ENCODE assay signal across 18 cellular contexts in genomic region chr5:156420665-156421064, GRCh38.
A peak's percentile ranks its signal among the peaks of the same experiment; 100 is the strongest.
DNase-seq lines count a peak whose midpoint lies in the region; ATAC-seq and TF ChIP-seq lines count a peak whose summit lies in the region.
"Had no signal": no experiment of that assay in that cellular context is flagged by ENCODE, and none has a peak within 500 bp of the region (broad histone marks: within the 10 kb centered on the region; RNA-seq: fewer than 3 reads in every experiment).

No MANE protein-coding gene starts in this region.

- ATAC-seq in psoas muscle = peak; percentile 36 to 78 (median 66)
- ATAC-seq: GM12878, K562 had no signal

- H3K27ac ChIP-seq in psoas muscle = peak overlapping the region; percentile 2
- H3K27ac ChIP-seq: BLaER1, HL-60 had no signal

- no peak overlapping the region for H3K4me3 ChIP-seq in AG10803 (ENCODE audit: low read length)
- H3K4me3 ChIP-seq in fibroblast of mammary gland (ENCODE audit: control insufficient read depth, low read depth, low read length) = no peak overlapping the region
- no peak overlapping the region for H3K4me3 ChIP-seq in psoas muscle
- H3K4me3 ChIP-seq: BLaER1, GM12878, K562 had no signal

- H3K9me3 Mint-ChIP-seq in nephron progenitor cell = no peaks in the 10 kb centered on the region
- H3K9me3 Mint-ChIP-seq: CD8-positive, alpha-beta memory T cell; H9 had no signal

- H3K36me3 Mint-ChIP-seq in nephron progenitor cell (ENCODE audit: low read depth) = no peaks in the 10 kb centered on the region
- H3K36me3 Mint-ChIP-seq: CD8-positive, alpha-beta memory T cell had no signal

- TF ChIP-seq CTCF in AG10803 (conservative IDR thresholded peaks at IDR 0.05; ENCODE audit: low read length) = no peak
- TF ChIP-seq CTCF in fibroblast of mammary gland (conservative IDR thresholded peaks at IDR 0.05; ENCODE audit: control insufficient read depth, insufficient read depth, low read depth, low read length) = no peak
- TF ChIP-seq CTCF in psoas muscle (IDR thresholded peaks at IDR 0.05) = no peak
- no peak for TF ChIP-seq CTCF in nephron progenitor cell (IDR thresholded peaks at IDR 0.05)

- WGBS in psoas muscle, 3 donors = 7 to 32% (median 12%) methylated on average over 1 of the region's 1 CpG

- H3K27me3 ChIP-seq in psoas muscle (ENCODE audit: insufficient read depth in 3 of 3, low read length in 2 of 3) = no peaks in the 10 kb centered on the region
- H3K27me3 ChIP-seq: BLaER1 had no signal

- intact Hi-C loops in psoas muscle (cut with DNase I) = no loop called here

- H3K27ac Mint-ChIP-seq in nephron progenitor cell = no peak overlapping the region
- H3K27ac Mint-ChIP-seq: CD8-positive, alpha-beta memory T cell; H9 had no signal

- no peaks in the 10 kb centered on the region for H3K27me3 Mint-ChIP-seq in nephron progenitor cell (ENCODE audit: low read depth, poor library complexity)

- no peak overlapping the region for H3K4me3 Mint-ChIP-seq in nephron progenitor cell
- H3K4me3 Mint-ChIP-seq: CD8-positive, alpha-beta memory T cell; H9 had no signal

- DNase-seq in AG10803 (ENCODE audit: low read depth) (peak; percentile 20), HCEC 1CT (peak; percentile 8), fibroblast of mammary gland (ENCODE audit: low read depth) (peak; percentile 43), psoas muscle (no peak), nephron progenitor cell (no peak), NCI-H2196 treated with DMSO at 0.1 percent for 48 hours (lab: John Stamatoyannopoulos, UW; ENCODE audit: unreplicated experiment) (no peak)
- no peak for DNase-seq in activated effector memory CD4-positive, alpha-beta T cell treated with anti-CD3 and anti-CD28 coated beads, Interleukin-2, amount 50 U/mL, for 16 hours
- DNase-seq: AML-193; Caco-2; CD8-positive, alpha-beta memory T cell; DND-41; GF-D8; GOT3; H9 had no signal

- H3K4me1 ChIP-seq in psoas muscle = peaks cover 31% of the 10 kb centered on the region
- H3K4me1 ChIP-seq: BLaER1, Caco-2 had no signal

- no peaks in the 10 kb centered on the region for H3K4me1 Mint-ChIP-seq in nephron progenitor cell
- H3K4me1 Mint-ChIP-seq: CD8-positive, alpha-beta memory T cell had no signal

- no peaks in the 10 kb centered on the region for H3K9me3 ChIP-seq in psoas muscle
- H3K9me3 ChIP-seq: BLaER1, Caco-2 had no signal

- H3K36me3 ChIP-seq in psoas muscle (ENCODE audit: insufficient read depth in 1 of 2, low read depth in 1 of 2) = no peaks in the 10 kb centered on the region
- H3K36me3 ChIP-seq: BLaER1 had no signal

Comparison
In these comparisons a context has a peak if more than half of its experiments do, and no peak if none do; other contexts are left out.
1. DNase-seq: peak in AG10803 (single experiment), HCEC 1CT (single experiment) and fibroblast of mammary gland (single experiment); none in psoas muscle (0 of 2), activated effector memory CD4-positive, alpha-beta T cell treated with anti-CD3 and anti-CD28 coated beads, Interleukin-2, amount 50 U/mL, for 16 hours (single experiment), nephron progenitor cell (single experiment) and NCI-H2196 treated with DMSO at 0.1 percent for 48 hours (single experiment).